1 cellular context compared by ENCODE assay signal in the genomic region with DNA sequence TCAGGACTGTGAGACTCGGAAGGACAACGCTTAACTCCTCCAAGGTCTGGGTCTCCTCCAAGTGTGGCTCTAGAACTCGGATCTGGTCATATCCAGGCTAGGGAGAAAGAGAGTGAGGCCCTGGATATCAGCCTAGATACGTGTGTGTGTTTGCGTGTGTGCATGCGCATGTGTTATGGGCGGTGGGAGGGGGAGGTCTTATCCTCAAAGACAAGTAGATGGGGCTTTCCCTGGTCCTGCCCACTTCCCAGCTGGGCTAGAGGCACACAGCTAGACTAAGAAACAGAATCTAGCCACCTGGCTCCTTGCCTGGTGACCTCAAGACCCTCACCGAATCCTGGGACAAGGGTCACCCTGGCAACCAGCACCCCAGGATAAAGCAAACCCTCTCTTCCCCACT.
A peak's percentile ranks its signal among the peaks of the same experiment; 100 is the strongest.
TF ChIP-seq lines count a peak whose summit lies in the region.

No MANE protein-coding gene starts in this region.

TF ChIP-seq in K562, 482 proteins besides CTCF, POLR2A, EP300 and RAD21:
- TF ChIP-seq RFX1 (IDR thresholded peaks at IDR 0.05) (no peak; the same call in 1 of the 2 replicates), PPARD (CRISPR knock-in tag; IDR thresholded peaks at IDR 0.05) (no peak), ZNF143 (CRISPR knock-in tag; IDR thresholded peaks at IDR 0.05) (peak; percentile 4; the same call in 1 of the 2 replicates), PHTF2 (CRISPR knock-in tag; IDR thresholded peaks at IDR 0.05) (no peak), CHD1 (IDR thresholded peaks at IDR 0.05; ENCODE audit: low read length) (no peak), SMAD4 (CRISPR knock-in tag; conservative IDR thresholded peaks at IDR 0.05) (no peak), PCBP1 (IDR thresholded peaks at IDR 0.05; ENCODE audit: low read depth, low read length, poor library complexity, severe bottlenecking) (no peak), CREBBP (IDR thresholded peaks at IDR 0.05; ENCODE audit: low read depth, low read length) (no peak), NRF1 (conservative IDR thresholded peaks at IDR 0.05 in 1 of 2, IDR thresholded peaks at IDR 0.05 in 1 of 2) (peak; percentile 52 to 57; a peak in 2 of 4 replicates)
- TF ChIP-seq, protein P1, sequence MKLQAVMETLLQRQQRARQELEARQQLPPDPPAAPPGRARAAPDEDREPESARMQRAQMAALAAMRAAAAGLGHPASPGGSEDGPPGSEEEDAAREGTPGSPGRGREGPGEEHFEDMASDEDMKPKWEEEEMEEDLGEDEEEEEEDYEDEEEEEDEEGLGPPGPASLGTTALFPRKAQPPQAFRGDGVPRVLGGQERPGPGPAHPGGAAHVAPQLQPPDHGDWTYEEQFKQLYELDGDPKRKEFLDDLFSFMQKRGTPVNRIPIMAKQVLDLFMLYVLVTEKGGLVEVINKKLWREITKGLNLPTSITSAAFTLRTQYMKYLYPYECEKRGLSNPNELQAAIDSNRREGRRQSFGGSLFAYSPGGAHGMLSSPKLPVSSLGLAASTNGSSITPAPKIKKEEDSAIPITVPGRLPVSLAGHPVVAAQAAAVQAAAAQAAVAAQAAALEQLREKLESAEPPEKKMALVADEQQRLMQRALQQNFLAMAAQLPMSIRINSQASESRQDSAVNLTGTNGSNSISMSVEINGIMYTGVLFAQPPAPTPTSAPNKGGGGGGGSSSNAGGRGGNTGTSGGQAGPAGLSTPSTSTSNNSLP (IDR thresholded peaks at IDR 0.05; ENCODE audit: borderline replicate concordance, low read depth, low read length): no peak
- TF ChIP-seq, protein P2, sequence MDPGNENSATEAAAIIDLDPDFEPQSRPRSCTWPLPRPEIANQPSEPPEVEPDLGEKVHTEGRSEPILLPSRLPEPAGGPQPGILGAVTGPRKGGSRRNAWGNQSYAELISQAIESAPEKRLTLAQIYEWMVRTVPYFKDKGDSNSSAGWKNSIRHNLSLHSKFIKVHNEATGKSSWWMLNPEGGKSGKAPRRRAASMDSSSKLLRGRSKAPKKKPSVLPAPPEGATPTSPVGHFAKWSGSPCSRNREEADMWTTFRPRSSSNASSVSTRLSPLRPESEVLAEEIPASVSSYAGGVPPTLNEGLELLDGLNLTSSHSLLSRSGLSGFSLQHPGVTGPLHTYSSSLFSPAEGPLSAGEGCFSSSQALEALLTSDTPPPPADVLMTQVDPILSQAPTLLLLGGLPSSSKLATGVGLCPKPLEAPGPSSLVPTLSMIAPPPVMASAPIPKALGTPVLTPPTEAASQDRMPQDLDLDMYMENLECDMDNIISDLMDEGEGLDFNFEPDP (CRISPR knock-in tag; IDR thresholded peaks at IDR 0.05): no peak
- TF ChIP-seq, protein P3, sequence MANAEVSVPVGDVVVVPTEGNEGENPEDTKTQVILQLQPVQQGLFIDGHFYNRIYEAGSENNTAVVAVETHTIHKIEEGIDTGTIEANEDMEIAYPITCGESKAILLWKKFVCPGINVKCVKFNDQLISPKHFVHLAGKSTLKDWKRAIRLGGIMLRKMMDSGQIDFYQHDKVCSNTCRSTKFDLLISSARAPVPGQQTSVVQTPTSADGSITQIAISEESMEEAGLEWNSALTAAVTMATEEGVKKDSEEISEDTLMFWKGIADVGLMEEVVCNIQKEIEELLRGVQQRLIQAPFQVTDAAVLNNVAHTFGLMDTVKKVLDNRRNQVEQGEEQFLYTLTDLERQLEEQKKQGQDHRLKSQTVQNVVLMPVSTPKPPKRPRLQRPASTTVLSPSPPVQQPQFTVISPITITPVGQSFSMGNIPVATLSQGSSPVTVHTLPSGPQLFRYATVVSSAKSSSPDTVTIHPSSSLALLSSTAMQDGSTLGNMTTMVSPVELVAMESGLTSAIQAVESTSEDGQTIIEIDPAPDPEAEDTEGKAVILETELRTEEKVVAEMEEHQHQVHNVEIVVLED (CRISPR knock-in tag; IDR thresholded peaks at IDR 0.05): no peak
- TF ChIP-seq, protein P4, sequence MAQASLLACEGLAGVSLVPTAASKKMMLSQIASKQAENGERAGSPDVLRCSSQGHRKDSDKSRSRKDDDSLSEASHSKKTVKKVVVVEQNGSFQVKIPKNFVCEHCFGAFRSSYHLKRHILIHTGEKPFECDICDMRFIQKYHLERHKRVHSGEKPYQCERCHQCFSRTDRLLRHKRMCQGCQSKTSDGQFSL (CRISPR knock-in tag; IDR thresholded peaks at IDR 0.05): no peak
- TF ChIP-seq, protein P4 (tag; IDR thresholded peaks at IDR 0.05): no peak
- TF ChIP-seq, protein P5, sequence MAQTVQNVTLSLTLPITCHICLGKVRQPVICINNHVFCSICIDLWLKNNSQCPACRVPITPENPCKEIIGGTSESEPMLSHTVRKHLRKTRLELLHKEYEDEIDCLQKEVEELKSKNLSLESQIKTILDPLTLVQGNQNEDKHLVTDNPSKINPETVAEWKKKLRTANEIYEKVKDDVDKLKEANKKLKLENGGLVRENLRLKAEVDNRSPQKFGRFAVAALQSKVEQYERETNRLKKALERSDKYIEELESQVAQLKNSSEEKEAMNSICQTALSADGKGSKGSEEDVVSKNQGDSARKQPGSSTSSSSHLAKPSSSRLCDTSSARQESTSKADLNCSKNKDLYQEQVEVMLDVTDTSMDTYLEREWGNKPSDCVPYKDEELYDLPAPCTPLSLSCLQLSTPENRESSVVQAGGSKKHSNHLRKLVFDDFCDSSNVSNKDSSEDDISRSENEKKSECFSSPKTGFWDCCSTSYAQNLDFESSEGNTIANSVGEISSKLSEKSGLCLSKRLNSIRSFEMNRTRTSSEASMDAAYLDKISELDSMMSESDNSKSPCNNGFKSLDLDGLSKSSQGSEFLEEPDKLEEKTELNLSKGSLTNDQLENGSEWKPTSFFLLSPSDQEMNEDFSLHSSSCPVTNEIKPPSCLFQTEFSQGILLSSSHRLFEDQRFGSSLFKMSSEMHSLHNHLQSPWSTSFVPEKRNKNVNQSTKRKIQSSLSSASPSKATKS (CRISPR knock-in tag; IDR thresholded peaks at IDR 0.05): no peak
- TF ChIP-seq, protein P6, sequence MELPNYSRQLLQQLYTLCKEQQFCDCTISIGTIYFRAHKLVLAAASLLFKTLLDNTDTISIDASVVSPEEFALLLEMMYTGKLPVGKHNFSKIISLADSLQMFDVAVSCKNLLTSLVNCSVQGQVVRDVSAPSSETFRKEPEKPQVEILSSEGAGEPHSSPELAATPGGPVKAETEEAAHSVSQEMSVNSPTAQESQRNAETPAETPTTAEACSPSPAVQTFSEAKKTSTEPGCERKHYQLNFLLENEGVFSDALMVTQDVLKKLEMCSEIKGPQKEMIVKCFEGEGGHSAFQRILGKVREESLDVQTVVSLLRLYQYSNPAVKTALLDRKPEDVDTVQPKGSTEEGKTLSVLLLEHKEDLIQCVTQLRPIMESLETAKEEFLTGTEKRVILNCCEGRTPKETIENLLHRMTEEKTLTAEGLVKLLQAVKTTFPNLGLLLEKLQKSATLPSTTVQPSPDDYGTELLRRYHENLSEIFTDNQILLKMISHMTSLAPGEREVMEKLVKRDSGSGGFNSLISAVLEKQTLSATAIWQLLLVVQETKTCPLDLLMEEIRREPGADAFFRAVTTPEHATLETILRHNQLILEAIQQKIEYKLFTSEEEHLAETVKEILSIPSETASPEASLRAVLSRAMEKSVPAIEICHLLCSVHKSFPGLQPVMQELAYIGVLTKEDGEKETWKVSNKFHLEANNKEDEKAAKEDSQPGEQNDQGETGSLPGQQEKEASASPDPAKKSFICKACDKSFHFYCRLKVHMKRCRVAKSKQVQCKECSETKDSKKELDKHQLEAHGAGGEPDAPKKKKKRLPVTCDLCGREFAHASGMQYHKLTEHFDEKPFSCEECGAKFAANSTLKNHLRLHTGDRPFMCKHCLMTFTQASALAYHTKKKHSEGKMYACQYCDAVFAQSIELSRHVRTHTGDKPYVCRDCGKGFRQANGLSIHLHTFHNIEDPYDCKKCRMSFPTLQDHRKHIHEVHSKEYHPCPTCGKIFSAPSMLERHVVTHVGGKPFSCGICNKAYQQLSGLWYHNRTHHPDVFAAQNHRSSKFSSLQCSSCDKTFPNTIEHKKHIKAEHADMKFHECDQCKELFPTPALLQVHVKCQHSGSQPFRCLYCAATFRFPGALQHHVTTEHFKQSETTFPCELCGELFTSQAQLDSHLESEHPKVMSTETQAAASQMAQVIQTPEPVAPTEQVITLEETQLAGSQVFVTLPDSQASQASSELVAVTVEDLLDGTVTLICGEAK (IDR thresholded peaks at IDR 0.05): no peak
- TF ChIP-seq, protein P6 (CRISPR knock-in tag; IDR thresholded peaks at IDR 0.05): no peak
